Comparison of ENCODE assay signal across 12 cellular contexts in the genomic region with DNA sequence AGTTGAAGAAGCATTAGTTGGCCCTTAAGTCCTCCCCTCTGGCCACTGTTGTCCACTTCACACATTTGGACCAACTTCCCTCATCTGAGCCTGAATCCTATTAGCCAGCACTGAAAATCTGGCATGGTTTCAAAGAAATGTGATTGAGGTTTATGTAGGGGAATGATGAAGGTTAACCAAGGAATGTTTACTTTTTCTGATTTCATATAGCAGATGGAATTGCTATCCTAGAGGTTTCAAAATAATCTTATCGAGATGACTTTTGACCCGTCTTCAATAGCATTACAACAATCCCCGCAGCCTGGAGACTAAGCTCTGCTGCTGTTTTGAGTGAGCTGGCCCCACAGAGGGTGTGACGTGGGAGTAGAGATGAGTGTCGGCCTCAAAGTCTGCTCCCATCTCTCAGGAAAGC. TPM values are rescaled to one million over a fixed set of nuclear protein-coding genes. Genes with fewer than 3 reads are reported as not detected.
DNase-seq lines count a peak whose midpoint lies in the region; ATAC-seq, FAIRE-seq and TF ChIP-seq lines count a peak whose summit lies in the region.
"Had no signal": no experiment of that assay in that cellular context is flagged by ENCODE, and none has a peak within 500 bp of the region (broad histone marks: within the 10 kb centered on the region; RNA-seq: fewer than 3 reads in every experiment).

No MANE protein-coding gene starts in this region.

- no peaks in the 10 kb centered on the region for H3K79me2 ChIP-seq in HepG2 (ENCODE audit: insufficient read depth, low read length)

- H3K36me3 ChIP-seq in HepG2 (replicated peaks in 1 of 2; ENCODE audit: control insufficient read depth in 1 of 2, insufficient read depth in 2 of 2, low read length in 2 of 2) (no peaks in the 10 kb centered on the region), transverse colon (no peaks in the 10 kb centered on the region)
- H3K36me3 ChIP-seq: ovary had no signal

- TF ChIP-seq CTCF in choroid plexus epithelial cell (conservative IDR thresholded peaks at IDR 0.05; ENCODE audit: low read depth, low read length) = no peak
- no peak for TF ChIP-seq CTCF in HepG2 (CRISPR knock-in tag; IDR thresholded peaks at IDR 0.05)
- no peak for TF ChIP-seq CTCF in transverse colon (IDR thresholded peaks at IDR 0.05)

- peaks cover 8% of the 10 kb centered on the region for H3K27me3 Mint-ChIP-seq in stimulated activated naive CD8-positive, alpha-beta T cell treated with anti-CD3 and anti-CD28 coated beads, Interleukin-15, amount 100 ng/mL, for 72 hours

- POLR2A ChIA-PET in HepG2 (lab: Yijun Ruan, JAX) = no interaction called here

- H4K20me1 ChIP-seq in HepG2 (ENCODE audit: insufficient read depth, low read length) = no peaks in the 10 kb centered on the region

- H3K4me3 Mint-ChIP-seq in stimulated activated naive CD8-positive, alpha-beta T cell treated with anti-CD3 and anti-CD28 coated beads, Interleukin-15, amount 100 ng/mL, for 72 hours = no peak overlapping the region

- no peaks in the 10 kb centered on the region; a peak in 1 of 5 replicates for H3K27me3 ChIP-seq in HepG2 (ENCODE audit: control insufficient read depth in 1 of 2, insufficient read depth in 2 of 2, low read length in 2 of 2)
- no peaks in the 10 kb centered on the region for H3K27me3 ChIP-seq in transverse colon
- H3K27me3 ChIP-seq: ovary had no signal

- TF ChIP-seq EP300 in HepG2 (IDR thresholded peaks at IDR 0.05; ENCODE audit: low read depth in 2 of 2, low read length in 2 of 2) (peak in 1 of 2 experiments; percentile 25; a peak in 1 of 4 replicates), HepG2 (CRISPR knock-in tag; IDR thresholded peaks at IDR 0.05; ENCODE audit: borderline replicate concordance) (no peak), transverse colon (IDR thresholded peaks at IDR 0.05; ENCODE audit: low read depth) (no peak)

- peak overlapping the region; percentile 72 for H3K27ac ChIP-seq in HepG2 (ENCODE audit: extremely low read length, insufficient read depth, low read length)
- H3K27ac ChIP-seq in transverse colon = peak overlapping the region; percentile 77 to 82 (median 81)

- TF ChIP-seq POLR2A in HepG2 (IDR thresholded peaks at IDR 0.05; ENCODE audit: insufficient read depth in 1 of 2, low read depth in 2 of 2, low read length in 2 of 2) = no peak
- TF ChIP-seq POLR2A in transverse colon (IDR thresholded peaks at IDR 0.05) = no peak

- H3K4me1 Mint-ChIP-seq in stimulated activated naive CD8-positive, alpha-beta T cell treated with anti-CD3 and anti-CD28 coated beads, Interleukin-15, amount 100 ng/mL, for 72 hours = no peaks in the 10 kb centered on the region

- ATAC-seq in HepG2 (peak; percentile 31), HG02870 (IDR thresholded peaks at IDR 0.05; ENCODE audit: unreplicated experiment) (no peak)
- ATAC-seq in stimulated activated naive CD8-positive, alpha-beta T cell treated with anti-CD3 and anti-CD28 coated beads, Interleukin-15, amount 100 ng/mL, for 72 hours = no peak

- FAIRE-seq in HepG2 (lab: Jason Lieb, UNC) = peak; percentile 36
- FAIRE-seq: A204.1 had no signal

- no peak for TF ChIP-seq RAD21 in HepG2 (CRISPR knock-in tag; IDR thresholded peaks at IDR 0.05)

- H3K27ac Mint-ChIP-seq in stimulated activated naive CD8-positive, alpha-beta T cell treated with anti-CD3 and anti-CD28 coated beads, Interleukin-15, amount 100 ng/mL, for 72 hours = no peak overlapping the region

- CTCF ChIA-PET in HepG2 (lab: Yijun Ruan, JAX; ENCODE audit: low intra/inter-chr PET ratio, low total read pairs) = no interaction called here

- H3K9me3 Mint-ChIP-seq in stimulated activated naive CD8-positive, alpha-beta T cell treated with anti-CD3 and anti-CD28 coated beads, Interleukin-15, amount 100 ng/mL, for 72 hours = no peaks in the 10 kb centered on the region

- intact Hi-C loops in HepG2 (cut with micrococcal nuclease; ENCODE audit: unreplicated experiment) (loop anchor here (1.0 kb wide), 1 partner anchor 12 kb away; no protein-coding TSS in a partner anchor), transverse colon (cut with DNase I; ENCODE audit: low total_unique reads) (no loop called here)

- H3K9me3 ChIP-seq in HepG2 (ENCODE audit: low read length) = no peaks in the 10 kb centered on the region
- no peaks in the 10 kb centered on the region for H3K9me3 ChIP-seq in transverse colon
- H3K9me3 ChIP-seq: ovary had no signal

- 0% methylated on average over 5 of the region's 5 CpGs for WGBS in HepG2 (ENCODE audit: low lambda C conversion rate)
- 33 to 60% methylated on average over 3 to 5 of the region's 5 CpGs for WGBS in transverse colon (ENCODE audit: low coverage in 1 of 2), 2 donors

- H3K4me2 ChIP-seq in HepG2 (ENCODE audit: low read depth, low read length) = peak overlapping the region; percentile 55

- peak overlapping the region; percentile 21; the same call in 1 of the 2 replicates for H3K9ac ChIP-seq in HepG2 (ENCODE audit: insufficient read depth, low read depth, low read length)

- DNase-seq in DMS53 (lab: John Stamatoyannopoulos, UW) = peak; percentile 34
- no peak for DNase-seq in DMS53 treated with DMSO at 0.1 percent for 48 hours (lab: John Stamatoyannopoulos, UW; ENCODE audit: unreplicated experiment)
- DNase-seq in choroid plexus epithelial cell (ENCODE audit: low read depth) = peak; percentile 96
- peak; percentile 64 for DNase-seq in HepG2 (ENCODE audit: low spot score)
- peak; percentile 66 for DNase-seq in transverse colon
- no peak for DNase-seq in stimulated activated naive CD8-positive, alpha-beta T cell treated with anti-CD3 and anti-CD28 coated beads, Interleukin-15, amount 100 ng/mL, for 72 hours
- no peak for DNase-seq in islet precursor cell
- DNase-seq: glutamatergic neuron, NCI-H1436 treated with DMSO at 0.1 percent for 48 hours, ovary had no signal

- in situ Hi-C loops in HepG2 (cut with HindIII; ENCODE audit: extremely low pct_ligation_motif_present, low pct_unique_long_range_greater_than_20kb) (no loop called here), transverse colon (cut with MboI; ENCODE audit: low pct_ligation_motif_present in 1 of 4, low pct_unique_long_range_greater_than_20kb in 1 of 4, low sequenced_read_pairs in 3 of 4) (no loop called here)

- H3K4me3 ChIP-seq in choroid plexus epithelial cell (ENCODE audit: low read depth, low read length) (no peak overlapping the region), HepG2 (replicated peaks in 1 of 3; ENCODE audit: insufficient read depth in 1 of 3, low read depth in 2 of 3, low read length in 3 of 3) (no peak overlapping the region), transverse colon (no peak overlapping the region)
- H3K4me3 ChIP-seq: ovary had no signal

- H3K4me1 ChIP-seq in HepG2 (ENCODE audit: insufficient read depth, low read length) (peaks cover 83% of the 10 kb centered on the region), transverse colon (peaks cover 36 to 98% (median 65%) of the 10 kb centered on the region in 4 donors)

- no peak overlapping the region for H2AFZ ChIP-seq in HepG2 (ENCODE audit: low read length)

- no TSS peak for BruUV-seq in HepG2 (replicated peaks; lab: Mats Ljungman, UMichigan)

TF ChIP-seq in HepG2, 621 proteins besides CTCF, POLR2A, EP300 and RAD21 (continues in another document):
- TF ChIP-seq SOX13 (IDR thresholded peaks at IDR 0.05) = no peak
- peak in 1 of 2 experiments; percentile 49; a peak in 2 of 4 replicates for TF ChIP-seq SOX13 (CRISPR knock-in tag; conservative IDR thresholded peaks at IDR 0.05 in 1 of 2, IDR thresholded peaks at IDR 0.05 in 1 of 2)
- TF ChIP-seq CREM (IDR thresholded peaks at IDR 0.05) = peak; percentile 30; the same call in 1 of the 2 replicates
- TF ChIP-seq CREM (CRISPR knock-in tag; IDR thresholded peaks at IDR 0.05) = no peak
- no peak for TF ChIP-seq ZSCAN30 (CRISPR knock-in tag; IDR thresholded peaks at IDR 0.05)
- peak; percentile 91 for TF ChIP-seq NR2F6 (IDR thresholded peaks at IDR 0.05)
- peak; percentile 75 for TF ChIP-seq NR2F6 (CRISPR knock-in tag; IDR thresholded peaks at IDR 0.05)
- TF ChIP-seq SOX6 (IDR thresholded peaks at IDR 0.05) = no peak
- TF ChIP-seq SOX6 (CRISPR knock-in tag; IDR thresholded peaks at IDR 0.05) = peak; percentile 65

RNA-seq across cellular contexts. Expression of a gene that starts 51.9 kb away (rescaled TPM):
- total RNA-seq in HepG2 (2016; rRNA removed; fragmentation: Illumina TruSeq; extraction: Trizol) = 0.07 TPM in 1 of 2 replicates, not detected in the other
- 0.09 TPM in 1 of 2 replicates, not detected in the other for total RNA-seq in HepG2 (2016; cell fraction: cytosol; rRNA removed; fragmentation: Illumina TruSeq; extraction: Trizol; ENCODE audit: low read depth)
- 0.13 TPM in 1 of 2 replicates, not detected in the other for total RNA-seq in HepG2 (2016; cell fraction: insoluble cytoplasmic fraction; rRNA removed; fragmentation: Illumina TruSeq; extraction: Trizol)
- total RNA-seq in HepG2 (2016; cell fraction: membrane; rRNA removed; fragmentation: Illumina TruSeq; extraction: Trizol) = 0.03 TPM in 1 of 2 replicates, not detected in the other
- total RNA-seq in HepG2 (2016; cell fraction: nucleus; rRNA removed; fragmentation: Illumina TruSeq; extraction: Trizol) = 0.12 and 2.0 TPM in 2 replicates
- polyA plus RNA-seq in HepG2 (2011; rRNA removed) = not detected in 2 replicates
- not detected in 2 replicates for polyA plus RNA-seq in HepG2 (2011; cell fraction: cytosol; rRNA removed)
- 0.08 and 0.28 TPM in 2 replicates for polyA plus RNA-seq in HepG2 (2011; cell fraction: nucleus; rRNA removed)
- polyA plus RNA-seq in HepG2 (2012) = not detected in 2 replicates
- polyA plus RNA-seq in HepG2 (2016; cell fraction: cytosol; fragmentation: Illumina TruSeq; extraction: Trizol; ENCODE audit: low read depth) = not detected in 2 replicates
- 0.19 TPM in 1 of 2 replicates, not detected in the other for polyA plus RNA-seq in HepG2 (2016; cell fraction: insoluble cytoplasmic fraction; fragmentation: Illumina TruSeq; extraction: Trizol; ENCODE audit: low read depth)
- not detected in 2 replicates for polyA plus RNA-seq in HepG2 (2016; cell fraction: membrane; fragmentation: Illumina TruSeq; extraction: Trizol; ENCODE audit: low read depth)
- polyA plus RNA-seq in HepG2 (2016; cell fraction: nucleus; fragmentation: Illumina TruSeq; extraction: Trizol; ENCODE audit: insufficient read depth, low read depth) = 0.18 and 0.56 TPM in 2 replicates
- 5.2 TPM in 1 of 2 replicates, not detected in the other for polyA minus RNA-seq in HepG2 (2011; rRNA and poly(A)+ RNA removed; ENCODE audit: low replicate concordance)
- not detected in 2 replicates for polyA minus RNA-seq in HepG2 (2011; cell fraction: cytosol; rRNA and poly(A)+ RNA removed)
- polyA minus RNA-seq in HepG2 (2011; cell fraction: nucleus; rRNA and poly(A)+ RNA removed) = 0.13 and 0.25 TPM in 2 replicates
- total RNA-seq in transverse colon = 1 to 10 TPM in 2 of 4 donors, under 1 TPM in 2; 0.20 to 7.5 (median 2.5) TPM

Comparison
In these comparisons a context has a peak if more than half of its experiments do, and no peak if none do; other contexts are left out.
1. DNase-seq: peak in DMS53 (single experiment), choroid plexus epithelial cell (single experiment), HepG2 (single experiment) and transverse colon (single experiment); none in DMS53 treated with DMSO at 0.1 percent for 48 hours (single experiment), stimulated activated naive CD8-positive, alpha-beta T cell treated with anti-CD3 and anti-CD28 coated beads, Interleukin-15, amount 100 ng/mL, for 72 hours (0 of 2) and islet precursor cell (single experiment).